Comparison of ENCODE assay signal across 21 cellular contexts in the genomic region with DNA sequence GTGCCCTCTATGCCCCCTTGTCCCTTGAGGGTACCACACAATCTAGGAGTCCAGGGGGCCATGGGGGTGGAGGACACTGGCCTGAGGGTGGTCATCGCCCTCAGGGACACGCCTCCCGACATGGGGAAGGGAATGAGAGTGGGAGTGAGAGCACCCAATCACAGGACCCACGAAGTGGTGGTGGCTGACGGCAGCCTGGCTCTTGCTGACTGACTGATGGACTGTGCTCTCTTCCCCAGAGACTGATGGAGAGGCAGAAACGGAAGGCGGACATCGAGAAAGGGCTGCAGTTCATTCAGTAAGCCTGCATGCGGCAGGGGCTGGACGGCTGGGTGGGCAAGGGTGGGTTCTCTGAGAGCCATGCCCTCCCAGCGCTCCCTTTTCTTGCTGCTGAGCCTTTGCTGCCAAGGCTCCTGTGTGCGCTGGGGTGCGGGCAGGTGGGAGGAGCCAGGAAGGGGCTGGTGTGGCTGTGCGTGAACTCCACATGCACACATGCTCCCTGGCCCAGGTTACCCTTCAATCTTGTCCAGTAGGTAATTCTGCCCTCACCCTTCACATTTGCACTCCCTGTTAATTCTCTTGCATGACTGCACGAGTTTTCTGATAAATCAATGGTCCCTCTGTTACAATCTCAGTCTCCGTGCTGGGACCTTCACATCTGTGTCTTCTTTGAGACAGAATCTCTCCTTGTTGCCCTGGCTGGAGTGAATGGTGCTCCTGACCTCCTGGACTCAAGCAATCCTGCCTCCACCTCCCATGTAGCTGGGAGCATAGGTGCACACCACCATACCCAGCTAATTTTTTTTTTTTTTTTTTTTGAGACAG.
"Had no signal": no experiment of that assay in that cellular context is flagged by ENCODE, and none has a peak within 500 bp of the region (broad histone marks: within the 10 kb centered on the region; RNA-seq: fewer than 3 reads in every experiment).

No MANE protein-coding gene starts in this region.

- H3K27ac Mint-ChIP-seq: activated T-helper 17 cell treated with anti-CD3 and anti-CD28 coated beads, Interleukin-2, amount 50 U/mL, for 72 hours; mesothelial cell of epicardium had no signal

- FAIRE-seq: endothelial cell of umbilical vein had no signal

- H3K27me3 Mint-ChIP-seq: activated T-helper 17 cell treated with anti-CD3 and anti-CD28 coated beads, Interleukin-2, amount 50 U/mL, for 72 hours; central memory CD8-positive, alpha-beta T cell had no signal

- DNase-seq: activated CD4-positive, alpha-beta T cell treated with anti-CD3 and anti-CD28 coated beads, Interleukin-2, amount 50 U/mL, for 1 hour; activated naive CD4-positive, alpha-beta T cell treated with Interleukin-2 at 50 U/mL for 16 hours; anterior cingulate cortex; brain microvascular endothelial cell; cortex of kidney; effector CD4-positive, alpha-beta T cell; foreskin keratinocyte; heart left ventricle; left cardiac atrium; ovary; SW 1271; T-helper 9 cell; tibial artery had no signal

- H3K4me1 Mint-ChIP-seq: mesothelial cell of epicardium had no signal

- H3K4me3 Mint-ChIP-seq: activated T-helper 17 cell treated with anti-CD3 and anti-CD28 coated beads, Interleukin-2, amount 50 U/mL, for 72 hours; central memory CD8-positive, alpha-beta T cell; mesothelial cell of epicardium; neural crest cell; stimulated activated effector memory CD8-positive, alpha-beta T cell treated with anti-CD3 and anti-CD28 coated beads, Interleukin-12 subunit alpha, Interleukin-12 subunit beta, amount 100 ng/mL, for 72 hours had no signal

- H3K27me3 ChIP-seq: brain microvascular endothelial cell, foreskin keratinocyte, heart left ventricle, ovary, tibial artery had no signal

- H3K4me1 ChIP-seq: foreskin keratinocyte, tibial artery had no signal

- ATAC-seq: activated CD4-positive, CD25-positive, alpha-beta regulatory T cell treated with anti-CD3 and anti-CD28 coated beads, Interleukin-2, amount 50 U/mL, for 24 hours; activated T-helper 17 cell treated with anti-CD3 and anti-CD28 coated beads, Interleukin-2, amount 50 U/mL, for 72 hours; foreskin keratinocyte; heart left ventricle; left cardiac atrium; stimulated activated effector memory CD8-positive, alpha-beta T cell treated with anti-CD3 and anti-CD28 coated beads, Interleukin-12 subunit alpha, Interleukin-12 subunit beta, amount 100 ng/mL, for 72 hours had no signal

- H3K27ac ChIP-seq: brain microvascular endothelial cell, foreskin keratinocyte, heart left ventricle, ovary, tibial artery had no signal

- H3K9me3 Mint-ChIP-seq: activated T-helper 17 cell treated with anti-CD3 and anti-CD28 coated beads, Interleukin-2, amount 50 U/mL, for 72 hours; central memory CD8-positive, alpha-beta T cell; mesothelial cell of epicardium; neural crest cell; stimulated activated effector memory CD8-positive, alpha-beta T cell treated with anti-CD3 and anti-CD28 coated beads, Interleukin-12 subunit alpha, Interleukin-12 subunit beta, amount 100 ng/mL, for 72 hours had no signal

- H3K4me3 ChIP-seq: heart left ventricle, lung, ovary, tibial artery had no signal
